Comparison of ENCODE assay signal across 8 cellular contexts in genomic region chr19:42422576-42423461, GRCh38. TPM values are rescaled to one million over a fixed set of nuclear protein-coding genes. Genes with fewer than 3 reads are reported as not detected.
DNase-seq lines count a peak whose midpoint lies in the region; ATAC-seq, FAIRE-seq and TF ChIP-seq lines count a peak whose summit lies in the region.

No MANE protein-coding gene starts in this region.

- peak overlapping the region; percentile 95 for H3K4me2 ChIP-seq in osteoblast (ENCODE audit: insufficient read depth, low read length)

- H3K9me3 ChIP-seq in osteoblast (ENCODE audit: low read depth, low read length): no peaks in the 10 kb centered on the region
- H3K9me3 ChIP-seq in upper lobe of right lung: no peaks in the 10 kb centered on the region

- no peak overlapping the region for H3K27ac ChIP-seq in osteoblast (ENCODE audit: low read depth, low read length)
- H3K27ac ChIP-seq in upper lobe of right lung: peak overlapping the region; percentile 58

- no peaks in the 10 kb centered on the region for H3K79me2 ChIP-seq in osteoblast (ENCODE audit: insufficient read depth, low read length)

- H3K4me3 Mint-ChIP-seq in activated T-helper 17 cell treated with anti-CD3 and anti-CD28 coated beads, Interleukin-2, amount 50 U/mL, for 72 hours: peak overlapping the region; percentile 87

- no peaks in the 10 kb centered on the region for H3K27me3 Mint-ChIP-seq in activated T-helper 17 cell treated with anti-CD3 and anti-CD28 coated beads, Interleukin-2, amount 50 U/mL, for 72 hours

- H2AFZ ChIP-seq in osteoblast (ENCODE audit: low read length): peak overlapping the region; percentile 92

- no peaks in the 10 kb centered on the region for H3K36me3 ChIP-seq in osteoblast (ENCODE audit: insufficient read depth, low read length)
- H3K36me3 ChIP-seq in upper lobe of right lung: no peaks in the 10 kb centered on the region

- no peak for FAIRE-seq in frontal cortex (lab: Jason Lieb, UNC)

- H3K27me3 ChIP-seq in osteoblast (ENCODE audit: insufficient read depth, low read length) (no peaks in the 10 kb centered on the region), upper lobe of right lung (peaks cover 18% of the 10 kb centered on the region)

- H3K27ac Mint-ChIP-seq in activated T-helper 17 cell treated with anti-CD3 and anti-CD28 coated beads, Interleukin-2, amount 50 U/mL, for 72 hours: peak overlapping the region; percentile 81

- H3K4me1 ChIP-seq in osteoblast (ENCODE audit: insufficient read depth, low read length) (peaks cover 20% of the 10 kb centered on the region), upper lobe of right lung (peaks cover 24% of the 10 kb centered on the region)

- intact Hi-C loops in upper lobe of right lung (cut with DNase I): no loop called here

- H3K4me1 Mint-ChIP-seq in activated T-helper 17 cell treated with anti-CD3 and anti-CD28 coated beads, Interleukin-2, amount 50 U/mL, for 72 hours: peaks cover 29% of the 10 kb centered on the region

- no peaks in the 10 kb centered on the region for H3K9me3 Mint-ChIP-seq in activated T-helper 17 cell treated with anti-CD3 and anti-CD28 coated beads, Interleukin-2, amount 50 U/mL, for 72 hours

- H3K36me3 Mint-ChIP-seq in activated T-helper 17 cell treated with anti-CD3 and anti-CD28 coated beads, Interleukin-2, amount 50 U/mL, for 72 hours (ENCODE audit: low read depth): peaks cover 6% of the 10 kb centered on the region

- ATAC-seq in GM18519 (IDR thresholded peaks at IDR 0.05; ENCODE audit: low FRiP score, unreplicated experiment) (peak; percentile 16), HG02798 (IDR thresholded peaks at IDR 0.05; ENCODE audit: poor library complexity, unreplicated experiment) (peak; percentile 39), upper lobe of right lung (peak; percentile 49)
- ATAC-seq in activated T-helper 17 cell treated with anti-CD3 and anti-CD28 coated beads, Interleukin-2, amount 50 U/mL, for 72 hours (replicated peaks): peak; percentile 69

- DNase-seq in NCI-H748 (lab: John Stamatoyannopoulos, UW; ENCODE audit: unreplicated experiment) (peak; percentile 81), frontal cortex (ENCODE audit: low spot score in 2 of 2) (peak; percentile 41 to 65), osteoblast (ENCODE audit: insufficient read length, low spot score, missing footprints) (peak; percentile 74), upper lobe of right lung (peak; percentile 74), GDM1 (lab: John Stamatoyannopoulos, UW) (no peak)

- peaks cover 15% of the 10 kb centered on the region for H4K20me1 ChIP-seq in osteoblast (ENCODE audit: insufficient read depth, low read length)

- H3K4me3 ChIP-seq in osteoblast (ENCODE audit: insufficient read depth, low read length) (peak overlapping the region; percentile 81), upper lobe of right lung (peak overlapping the region; percentile 65)

- TF ChIP-seq CTCF in osteoblast (IDR thresholded peaks at IDR 0.05; ENCODE audit: extremely low read depth, low read depth, low read length) (no peak), upper lobe of right lung (IDR thresholded peaks at IDR 0.05) (no peak)

RNA-seq across cellular contexts. Expression of gene LIPE, which starts 4.4 kb away (rescaled TPM):
- 10 to 100 TPM; 12.5 to 25.5 TPM for total RNA-seq in activated T-helper 17 cell treated with anti-CD3 and anti-CD28 coated beads, Interleukin-2, amount 50 U/mL, for 72 hours
- total RNA-seq in frontal cortex: 10.2 TPM
- 1.8 and 2.7 TPM in 2 replicates for total RNA-seq in osteoblast
- 3.9 TPM for total RNA-seq in upper lobe of right lung

RNA-seq across cellular contexts. Expression of gene CXCL17, which starts 19.9 kb away (rescaled TPM):
- not detected for total RNA-seq in activated T-helper 17 cell treated with anti-CD3 and anti-CD28 coated beads, Interleukin-2, amount 50 U/mL, for 72 hours
- total RNA-seq in frontal cortex (not detected), osteoblast (not detected in 2 replicates), upper lobe of right lung (150 TPM)

RNA-seq across cellular contexts. Expression of gene CNFN, which starts 32.7 kb away (rescaled TPM):
- under 1 TPM in 1 of 2 donors, not detected in 1; 0.54 TPM for total RNA-seq in activated T-helper 17 cell treated with anti-CD3 and anti-CD28 coated beads, Interleukin-2, amount 50 U/mL, for 72 hours
- not detected for total RNA-seq in frontal cortex
- not detected in 2 replicates for total RNA-seq in osteoblast
- total RNA-seq in upper lobe of right lung: 0.87 TPM

Comparison
In these comparisons a context has a peak if more than half of its experiments do, and no peak if none do; other contexts are left out.
1. ATAC-seq: peak in every context shown above with its lines; median percentile 69 in activated T-helper 17 cell treated with anti-CD3 and anti-CD28 coated beads, Interleukin-2, amount 50 U/mL, for 72 hours; 49 in upper lobe of right lung; 39 in HG02798; 16 in GM18519.
2. RNA of gene CXCL17, which starts 19.9 kb away (total RNA-seq): 150 TPM in upper lobe of right lung (single experiment); not detected in activated T-helper 17 cell treated with anti-CD3 and anti-CD28 coated beads, Interleukin-2, amount 50 U/mL, for 72 hours, not detected in frontal cortex (single experiment) and not detected in osteoblast; every median in the first group is over 100 times any median in the second.